In the genomic region with DNA sequence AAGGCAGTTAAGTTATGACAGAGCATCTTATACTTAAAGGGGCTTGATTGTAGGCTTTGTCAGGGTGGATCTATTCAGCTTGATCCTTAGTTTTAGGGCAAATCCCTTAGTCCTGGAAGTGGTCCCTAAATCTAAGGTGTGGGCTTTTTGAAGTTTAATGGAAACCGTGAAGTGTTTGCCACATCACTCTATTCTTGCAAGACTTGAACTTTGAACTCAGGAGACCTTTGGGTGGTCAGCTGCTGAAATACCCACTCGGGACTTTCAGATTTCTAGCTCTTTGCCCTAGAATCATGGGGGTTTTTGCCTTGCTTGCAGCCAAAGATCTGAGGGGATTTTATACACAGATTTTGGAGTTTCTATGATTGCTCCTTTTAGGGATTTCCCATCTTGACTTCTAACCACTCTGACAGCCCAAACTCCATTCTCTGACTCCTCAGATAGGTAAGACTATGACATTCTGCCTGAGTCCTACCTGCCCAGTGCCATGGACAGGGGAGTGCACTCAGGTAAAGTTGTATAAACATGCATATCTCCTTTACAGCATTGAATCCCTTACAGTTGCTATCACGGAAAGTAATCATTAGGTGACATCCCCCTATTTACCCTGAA, we compare ENCODE assay signal across 23 cellular contexts. TPM values are rescaled to one million over a fixed set of nuclear protein-coding genes. Genes with fewer than 3 reads are reported as not detected.
DNase-seq lines count a peak whose midpoint lies in the region; ATAC-seq, FAIRE-seq and TF ChIP-seq lines count a peak whose summit lies in the region.
"Had no signal": no experiment of that assay in that cellular context is flagged by ENCODE, and none has a peak within 500 bp of the region (broad histone marks: within the 10 kb centered on the region; RNA-seq: fewer than 3 reads in every experiment).

No MANE protein-coding gene starts in this region.

- DNase-seq in D341Med (ENCODE audit: low spot score) (peak; percentile 28), GM12891 (ENCODE audit: insufficient read length, low spot score) (no peak), HTR-8/SVneo (ENCODE audit: insufficient read length, low spot score) (no peak), occipital lobe (lab: John Stamatoyannopoulos, UW) (no peak)
- DNase-seq: 8988T; ACHN; AML-193; BE2C; CD4-positive, alpha-beta T cell; CD8-positive, alpha-beta memory T cell; DMS53; DMS79 treated with DMSO at 0.1 percent for 48 hours; GF-D8; H9 had no signal

- ATAC-seq in GM18861 (IDR thresholded peaks at IDR 0.05; ENCODE audit: unreplicated experiment) (no peak), GM21526 (IDR thresholded peaks at IDR 0.05; ENCODE audit: low FRiP score, unreplicated experiment) (no peak)
- ATAC-seq: A549, GM23338, HCT116 had no signal

- TF ChIP-seq POLR2A in GM12891 (IDR thresholded peaks at IDR 0.05; ENCODE audit: low read depth, low read length): no peak

- peak; percentile 33 for FAIRE-seq in GM12891 (lab: Jason Lieb, UNC)
- FAIRE-seq in HTR-8/SVneo (lab: Jason Lieb, UNC): peak; percentile 99
- FAIRE-seq: A549, GM18507, GM19239 had no signal

TF ChIP-seq in GM12891, 5 proteins besides CTCF, POLR2A, EP300 and RAD21:
- TF ChIP-seq SPI1 (IDR thresholded peaks at IDR 0.05; ENCODE audit: low read depth, low read length): no peak

RNA-seq across cellular contexts. Expression of a gene that starts 10.4 kb away (rescaled TPM):
- polyA plus RNA-seq in GM12891 (2012; ENCODE audit: low read depth, missing spikeins): 0.05 TPM
- total RNA-seq in occipital lobe: 88.4 TPM
- total RNA-seq: CD4-positive, alpha-beta T cell; CD8-positive, alpha-beta memory T cell; G401 had no signal
- polyA plus RNA-seq: CD14-positive monocyte; CD8-positive, alpha-beta memory T cell had no signal

RNA-seq across cellular contexts. Expression of a gene that starts 39.9 kb away (rescaled TPM):
- 4.7 TPM for polyA plus RNA-seq in GM12891 (2012; ENCODE audit: low read depth, missing spikeins)
- 8.9 TPM for total RNA-seq in occipital lobe
